ENCODE assay signal across 6 cellular contexts in genomic region chr14:105920803-105921755, GRCh38.
DNase-seq lines count a peak whose midpoint lies in the region; ATAC-seq, FAIRE-seq and TF ChIP-seq lines count a peak whose summit lies in the region.
"Not testable (repeated sequence)": the region's sequence is repeated elsewhere in the genome, so short reads cannot be mapped to it uniquely, and the experiment has no call there.

No MANE protein-coding gene starts in this region.

- DNase-seq in activated CD8-positive, alpha-beta memory T cell treated with anti-CD3 and anti-CD28 coated beads, Interleukin-2, amount 50 U/mL, for 4 hours: peak; percentile 9
- peak; percentile 55 for DNase-seq in cardiac septum (ENCODE audit: low spot score)
- peak; percentile 60 for DNase-seq in kidney
- peak in 2 of 3 donors; percentile 8 to 33 for DNase-seq in mucosa of descending colon
- DNase-seq in spleen: peak; percentile 53

- not testable (repeated sequence) for H3K4me3 ChIP-seq in kidney (ENCODE audit: low read length in 2 of 2); mucosa of descending colon; spleen

- not testable (repeated sequence) for TF ChIP-seq POLR2A in spleen (IDR thresholded peaks at IDR 0.05)

- not testable (repeated sequence) for H3K27me3 ChIP-seq in spleen (replicated peaks in 1 of 7)

- not testable (repeated sequence) for FAIRE-seq in kidney (lab: Jason Lieb, UNC)

- not testable (repeated sequence) for H3K27ac ChIP-seq in kidney (ENCODE audit: low read depth in 2 of 2, low read length in 2 of 2); spleen

- not testable (repeated sequence) for H3K9me3 Mint-ChIP-seq in IgD-negative memory B cell

- H3K27ac Mint-ChIP-seq in IgD-negative memory B cell: not testable (repeated sequence)

- not testable (repeated sequence) for H3K36me3 Mint-ChIP-seq in IgD-negative memory B cell

- H3K4me1 Mint-ChIP-seq in IgD-negative memory B cell: not testable (repeated sequence)

- not testable (repeated sequence) for H3K27me3 Mint-ChIP-seq in IgD-negative memory B cell

- not testable (repeated sequence) for TF ChIP-seq CTCF in kidney (IDR thresholded peaks at IDR 0.05; ENCODE audit: borderline replicate concordance, extremely low read depth, insufficient read depth); mucosa of descending colon (IDR thresholded peaks at IDR 0.05); spleen (IDR thresholded peaks at IDR 0.05 in 8 of 11, conservative IDR thresholded peaks at IDR 0.05 in 3 of 11)

- not testable (repeated sequence) for H3K36me3 ChIP-seq in kidney (ENCODE audit: control insufficient read depth in 1 of 2, insufficient read depth in 2 of 2, low read length in 2 of 2); mucosa of descending colon (ENCODE audit: low read depth); spleen

- WGBS in spleen, 5 donors: 83 to 91% (median 87%) methylated on average over 12 to 24 of the region's 24 CpGs

- H3K4me3 Mint-ChIP-seq in IgD-negative memory B cell: peak overlapping the region; percentile 52 to 80 (median 66)

- H3K4me1 ChIP-seq in kidney (ENCODE audit: control insufficient read depth in 1 of 2, insufficient read depth in 1 of 2, low read depth in 1 of 2, low read length in 2 of 2); mucosa of descending colon (ENCODE audit: low read depth); spleen: not testable (repeated sequence)

- H3K9me3 ChIP-seq in kidney (ENCODE audit: control insufficient read depth in 1 of 2, low read length in 2 of 2); mucosa of descending colon: not testable (repeated sequence)
- H3K9me3 ChIP-seq in spleen: peaks cover 0 to 18% (median 5%) of the 10 kb centered on the region in 8 donors

- not testable (repeated sequence) for H3K9ac ChIP-seq in kidney (ENCODE audit: low read length in 2 of 2)

- intact Hi-C loops in cardiac septum (cut with DNase I); kidney (cut with DNase I); mucosa of descending colon (cut with DNase I, micrococcal nuclease); spleen (cut with DNase I; ENCODE audit: low total_unique reads): not testable (repeated sequence)

- ATAC-seq in mucosa of descending colon: not testable (repeated sequence)

Comparison
In these comparisons a context has a peak if more than half of its experiments do, and no peak if none do; other contexts are left out.
1. DNase-seq: peak in every context shown above with its lines; median percentile 60 in kidney; 55 in cardiac septum; 53 in spleen; 20 in mucosa of descending colon; 9 in activated CD8-positive, alpha-beta memory T cell treated with anti-CD3 and anti-CD28 coated beads, Interleukin-2, amount 50 U/mL, for 4 hours.